In the genomic region with DNA sequence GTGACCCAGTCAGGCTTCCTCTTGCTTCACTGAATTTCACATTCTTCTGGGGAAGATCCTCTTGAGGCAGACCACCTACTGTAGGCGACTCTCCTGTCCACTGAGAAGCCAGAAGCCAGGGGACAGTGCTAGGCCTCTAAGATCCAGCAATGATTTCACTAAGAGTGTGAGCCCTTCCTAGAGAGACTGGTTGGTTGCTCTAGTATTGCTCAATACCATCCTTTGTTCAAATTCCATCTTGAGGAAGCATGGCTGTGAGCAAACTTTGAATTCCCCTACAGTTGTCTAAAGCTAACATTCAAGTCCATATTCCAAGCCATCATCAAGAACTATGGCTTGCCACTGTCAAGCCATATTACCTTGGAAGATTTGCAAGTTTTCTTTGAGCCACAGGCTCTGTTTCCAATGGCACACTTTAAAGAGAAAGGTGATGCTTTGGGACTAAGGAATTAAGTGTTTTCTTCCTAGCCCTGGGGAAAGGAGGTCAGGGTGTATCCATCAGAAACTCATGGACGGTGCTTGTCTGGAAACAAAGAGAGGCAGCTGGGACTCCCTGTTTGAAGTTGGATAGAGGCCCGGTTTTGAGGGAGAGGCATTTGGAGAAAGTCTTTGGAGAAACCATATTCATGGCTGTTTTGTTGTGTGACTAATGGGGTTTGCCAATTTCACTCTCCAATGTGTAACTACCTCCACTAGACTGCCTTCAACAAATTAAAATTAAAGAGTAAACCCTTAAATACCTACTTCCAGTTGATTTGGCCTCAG, we compare ENCODE assay signal across 1 cellular context.
TF ChIP-seq lines count a peak whose summit lies in the region.

No MANE protein-coding gene starts in this region.

TF ChIP-seq in H1, 55 proteins besides CTCF, POLR2A, EP300 and RAD21:
- peak; percentile 61 for TF ChIP-seq CEBPB (IDR thresholded peaks at IDR 0.05; ENCODE audit: low read depth, low read length)
- TF ChIP-seq MAFK (IDR thresholded peaks at IDR 0.05; ENCODE audit: low read depth, low read length), result no peak
TF ChIP-seq in H1: peak in this region for 1.
